ENCODE assay signal across 1 cellular context in the genomic region with DNA sequence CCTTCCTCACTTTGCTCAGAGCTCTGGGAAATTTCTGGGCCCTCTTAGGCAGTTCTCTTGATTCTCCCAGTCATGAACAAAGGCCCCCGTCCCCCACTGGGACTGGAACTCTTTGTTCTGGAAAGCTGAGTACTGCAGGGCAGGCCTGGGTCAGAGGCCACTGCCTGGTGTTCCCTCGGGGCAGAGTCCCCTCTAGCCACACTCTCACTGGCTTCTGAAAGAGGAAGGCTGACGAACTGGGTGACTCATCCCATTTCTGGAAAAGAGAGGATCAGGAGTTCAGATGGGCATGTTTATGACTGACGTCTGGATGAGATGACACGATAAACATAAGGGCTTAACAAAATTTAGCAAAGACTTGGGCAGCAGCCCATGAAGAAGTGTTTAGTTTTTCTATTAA.
TF ChIP-seq lines count a peak whose summit lies in the region.

No MANE protein-coding gene starts in this region.

TF ChIP-seq in K562, 482 proteins besides CTCF, POLR2A, EP300 and RAD21 (continued from another document and continues in another):
- TF ChIP-seq, protein P1, sequence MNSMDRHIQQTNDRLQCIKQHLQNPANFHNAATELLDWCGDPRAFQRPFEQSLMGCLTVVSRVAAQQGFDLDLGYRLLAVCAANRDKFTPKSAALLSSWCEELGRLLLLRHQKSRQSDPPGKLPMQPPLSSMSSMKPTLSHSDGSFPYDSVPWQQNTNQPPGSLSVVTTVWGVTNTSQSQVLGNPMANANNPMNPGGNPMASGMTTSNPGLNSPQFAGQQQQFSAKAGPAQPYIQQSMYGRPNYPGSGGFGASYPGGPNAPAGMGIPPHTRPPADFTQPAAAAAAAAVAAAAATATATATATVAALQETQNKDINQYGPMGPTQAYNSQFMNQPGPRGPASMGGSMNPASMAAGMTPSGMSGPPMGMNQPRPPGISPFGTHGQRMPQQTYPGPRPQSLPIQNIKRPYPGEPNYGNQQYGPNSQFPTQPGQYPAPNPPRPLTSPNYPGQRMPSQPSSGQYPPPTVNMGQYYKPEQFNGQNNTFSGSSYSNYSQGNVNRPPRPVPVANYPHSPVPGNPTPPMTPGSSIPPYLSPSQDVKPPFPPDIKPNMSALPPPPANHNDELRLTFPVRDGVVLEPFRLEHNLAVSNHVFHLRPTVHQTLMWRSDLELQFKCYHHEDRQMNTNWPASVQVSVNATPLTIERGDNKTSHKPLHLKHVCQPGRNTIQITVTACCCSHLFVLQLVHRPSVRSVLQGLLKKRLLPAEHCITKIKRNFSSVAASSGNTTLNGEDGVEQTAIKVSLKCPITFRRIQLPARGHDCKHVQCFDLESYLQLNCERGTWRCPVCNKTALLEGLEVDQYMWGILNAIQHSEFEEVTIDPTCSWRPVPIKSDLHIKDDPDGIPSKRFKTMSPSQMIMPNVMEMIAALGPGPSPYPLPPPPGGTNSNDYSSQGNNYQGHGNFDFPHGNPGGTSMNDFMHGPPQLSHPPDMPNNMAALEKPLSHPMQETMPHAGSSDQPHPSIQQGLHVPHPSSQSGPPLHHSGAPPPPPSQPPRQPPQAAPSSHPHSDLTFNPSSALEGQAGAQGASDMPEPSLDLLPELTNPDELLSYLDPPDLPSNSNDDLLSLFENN (IDR thresholded peaks at IDR 0.05; ENCODE audit: low read depth in 2 of 2, low read length in 2 of 2): no peak
- TF ChIP-seq, protein P2, sequence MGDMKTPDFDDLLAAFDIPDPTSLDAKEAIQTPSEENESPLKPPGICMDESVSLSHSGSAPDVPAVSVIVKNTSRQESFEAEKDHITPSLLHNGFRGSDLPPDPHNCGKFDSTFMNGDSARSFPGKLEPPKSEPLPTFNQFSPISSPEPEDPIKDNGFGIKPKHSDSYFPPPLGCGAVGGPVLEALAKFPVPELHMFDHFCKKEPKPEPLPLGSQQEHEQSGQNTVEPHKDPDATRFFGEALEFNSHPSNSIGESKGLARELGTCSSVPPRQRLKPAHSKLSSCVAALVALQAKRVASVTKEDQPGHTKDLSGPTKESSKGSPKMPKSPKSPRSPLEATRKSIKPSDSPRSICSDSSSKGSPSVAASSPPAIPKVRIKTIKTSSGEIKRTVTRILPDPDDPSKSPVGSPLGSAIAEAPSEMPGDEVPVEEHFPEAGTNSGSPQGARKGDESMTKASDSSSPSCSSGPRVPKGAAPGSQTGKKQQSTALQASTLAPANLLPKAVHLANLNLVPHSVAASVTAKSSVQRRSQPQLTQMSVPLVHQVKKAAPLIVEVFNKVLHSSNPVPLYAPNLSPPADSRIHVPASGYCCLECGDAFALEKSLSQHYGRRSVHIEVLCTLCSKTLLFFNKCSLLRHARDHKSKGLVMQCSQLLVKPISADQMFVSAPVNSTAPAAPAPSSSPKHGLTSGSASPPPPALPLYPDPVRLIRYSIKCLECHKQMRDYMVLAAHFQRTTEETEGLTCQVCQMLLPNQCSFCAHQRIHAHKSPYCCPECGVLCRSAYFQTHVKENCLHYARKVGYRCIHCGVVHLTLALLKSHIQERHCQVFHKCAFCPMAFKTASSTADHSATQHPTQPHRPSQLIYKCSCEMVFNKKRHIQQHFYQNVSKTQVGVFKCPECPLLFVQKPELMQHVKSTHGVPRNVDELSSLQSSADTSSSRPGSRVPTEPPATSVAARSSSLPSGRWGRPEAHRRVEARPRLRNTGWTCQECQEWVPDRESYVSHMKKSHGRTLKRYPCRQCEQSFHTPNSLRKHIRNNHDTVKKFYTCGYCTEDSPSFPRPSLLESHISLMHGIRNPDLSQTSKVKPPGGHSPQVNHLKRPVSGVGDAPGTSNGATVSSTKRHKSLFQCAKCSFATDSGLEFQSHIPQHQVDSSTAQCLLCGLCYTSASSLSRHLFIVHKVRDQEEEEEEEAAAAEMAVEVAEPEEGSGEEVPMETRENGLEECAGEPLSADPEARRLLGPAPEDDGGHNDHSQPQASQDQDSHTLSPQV (IDR thresholded peaks at IDR 0.05): peak; percentile 38; the same call in 1 of the 2 replicates
- TF ChIP-seq ETV5 (CRISPR knock-in tag; IDR thresholded peaks at IDR 0.05; ENCODE audit: low read depth): no peak
- TF ChIP-seq XRCC5 (IDR thresholded peaks at IDR 0.05; ENCODE audit: low read depth, low read length): no peak
- TF ChIP-seq, protein P3, sequence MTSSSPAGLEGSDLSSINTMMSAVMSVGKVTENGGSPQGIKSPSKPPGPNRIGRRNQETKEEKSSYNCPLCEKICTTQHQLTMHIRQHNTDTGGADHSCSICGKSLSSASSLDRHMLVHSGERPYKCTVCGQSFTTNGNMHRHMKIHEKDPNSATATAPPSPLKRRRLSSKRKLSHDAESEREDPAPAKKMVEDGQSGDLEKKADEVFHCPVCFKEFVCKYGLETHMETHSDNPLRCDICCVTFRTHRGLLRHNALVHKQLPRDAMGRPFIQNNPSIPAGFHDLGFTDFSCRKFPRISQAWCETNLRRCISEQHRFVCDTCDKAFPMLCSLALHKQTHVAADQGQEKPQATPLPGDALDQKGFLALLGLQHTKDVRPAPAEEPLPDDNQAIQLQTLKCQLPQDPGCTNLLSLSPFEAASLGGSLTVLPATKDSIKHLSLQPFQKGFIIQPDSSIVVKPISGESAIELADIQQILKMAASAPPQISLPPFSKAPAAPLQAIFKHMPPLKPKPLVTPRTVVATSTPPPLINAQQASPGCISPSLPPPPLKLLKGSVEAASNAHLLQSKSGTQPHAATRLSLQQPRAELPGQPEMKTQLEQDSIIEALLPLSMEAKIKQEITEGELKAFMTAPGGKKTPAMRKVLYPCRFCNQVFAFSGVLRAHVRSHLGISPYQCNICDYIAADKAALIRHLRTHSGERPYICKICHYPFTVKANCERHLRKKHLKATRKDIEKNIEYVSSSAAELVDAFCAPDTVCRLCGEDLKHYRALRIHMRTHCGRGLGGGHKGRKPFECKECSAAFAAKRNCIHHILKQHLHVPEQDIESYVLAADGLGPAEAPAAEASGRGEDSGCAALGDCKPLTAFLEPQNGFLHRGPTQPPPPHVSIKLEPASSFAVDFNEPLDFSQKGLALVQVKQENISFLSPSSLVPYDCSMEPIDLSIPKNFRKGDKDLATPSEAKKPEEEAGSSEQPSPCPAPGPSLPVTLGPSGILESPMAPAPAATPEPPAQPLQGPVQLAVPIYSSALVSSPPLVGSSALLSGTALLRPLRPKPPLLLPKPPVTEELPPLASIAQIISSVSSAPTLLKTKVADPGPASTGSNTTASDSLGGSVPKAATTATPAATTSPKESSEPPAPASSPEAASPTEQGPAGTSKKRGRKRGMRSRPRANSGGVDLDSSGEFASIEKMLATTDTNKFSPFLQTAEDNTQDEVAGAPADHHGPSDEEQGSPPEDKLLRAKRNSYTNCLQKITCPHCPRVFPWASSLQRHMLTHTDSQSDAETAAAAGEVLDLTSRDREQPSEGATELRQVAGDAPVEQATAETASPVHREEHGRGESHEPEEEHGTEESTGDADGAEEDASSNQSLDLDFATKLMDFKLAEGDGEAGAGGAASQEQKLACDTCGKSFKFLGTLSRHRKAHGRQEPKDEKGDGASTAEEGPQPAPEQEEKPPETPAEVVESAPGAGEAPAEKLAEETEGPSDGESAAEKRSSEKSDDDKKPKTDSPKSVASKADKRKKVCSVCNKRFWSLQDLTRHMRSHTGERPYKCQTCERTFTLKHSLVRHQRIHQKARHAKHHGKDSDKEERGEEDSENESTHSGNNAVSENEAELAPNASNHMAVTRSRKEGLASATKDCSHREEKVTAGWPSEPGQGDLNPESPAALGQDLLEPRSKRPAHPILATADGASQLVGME (CRISPR knock-in tag; IDR thresholded peaks at IDR 0.05): no peak
- no peak for TF ChIP-seq KLF13 (tag; IDR thresholded peaks at IDR 0.05; ENCODE audit: borderline replicate concordance, low read depth)
- TF ChIP-seq ZNF444 (CRISPR knock-in tag; IDR thresholded peaks at IDR 0.05): no peak
- TF ChIP-seq MEF2D (tag; conservative IDR thresholded peaks at IDR 0.05; ENCODE audit: low read depth): no peak
- no peak for TF ChIP-seq U2AF2 (optimal IDR thresholded peaks at IDR 0.05; ENCODE audit: low read depth, low read length)
- no peak for TF ChIP-seq ZNF3 (CRISPR knock-in tag; IDR thresholded peaks at IDR 0.05)
- no peak for TF ChIP-seq ZKSCAN3 (CRISPR knock-in tag; IDR thresholded peaks at IDR 0.05)
- TF ChIP-seq, protein P4, sequence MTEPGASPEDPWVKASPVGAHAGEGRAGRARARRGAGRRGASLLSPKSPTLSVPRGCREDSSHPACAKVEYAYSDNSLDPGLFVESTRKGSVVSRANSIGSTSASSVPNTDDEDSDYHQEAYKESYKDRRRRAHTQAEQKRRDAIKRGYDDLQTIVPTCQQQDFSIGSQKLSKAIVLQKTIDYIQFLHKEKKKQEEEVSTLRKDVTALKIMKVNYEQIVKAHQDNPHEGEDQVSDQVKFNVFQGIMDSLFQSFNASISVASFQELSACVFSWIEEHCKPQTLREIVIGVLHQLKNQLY (CRISPR knock-in tag; conservative IDR thresholded peaks at IDR 0.05): no peak
- TF ChIP-seq FOS (IDR thresholded peaks at IDR 0.05; ENCODE audit: extremely low read depth, insufficient read length): peak; percentile 28
- no peak for TF ChIP-seq KAT7 (CRISPR knock-in tag; IDR thresholded peaks at IDR 0.05; ENCODE audit: borderline replicate concordance)
- no peak for TF ChIP-seq MTA2 (IDR thresholded peaks at IDR 0.05; ENCODE audit: low read depth)
- no peak for TF ChIP-seq NCOA6 (IDR thresholded peaks at IDR 0.05)
- TF ChIP-seq ZNF175 (CRISPR knock-in tag; IDR thresholded peaks at IDR 0.05; ENCODE audit: low read depth): 0 out of 2 replicates have a peak, but pooled peaks have one; percentile 41
- TF ChIP-seq TEAD1 (CRISPR knock-in tag; IDR thresholded peaks at IDR 0.05): no peak
- no peak for TF ChIP-seq MED1 (CRISPR knock-in tag; IDR thresholded peaks at IDR 0.05; ENCODE audit: borderline replicate concordance)
- TF ChIP-seq JUN (IDR thresholded peaks at IDR 0.05; ENCODE audit: borderline replicate concordance, low read depth, low read length): peak; percentile 88
- no peak for TF ChIP-seq JUN (CRISPR knock-in tag; IDR thresholded peaks at IDR 0.05; ENCODE audit: borderline replicate concordance)
- peak; percentile 64; the same call in 1 of the 2 replicates for TF ChIP-seq SMARCE1 (IDR thresholded peaks at IDR 0.05)
- TF ChIP-seq MEF2A (IDR thresholded peaks at IDR 0.05; ENCODE audit: control insufficient read depth, low read depth, low read length): no peak
- no peak for TF ChIP-seq EWSR1 (IDR thresholded peaks at IDR 0.05; ENCODE audit: borderline replicate concordance, low read depth, partially characterized antibody)
- TF ChIP-seq SPI1 (IDR thresholded peaks at IDR 0.05; ENCODE audit: borderline replicate concordance, low read depth, low read length): peak; percentile 76; the same call in 1 of the 2 replicates
- 0 out of 2 replicates have a peak, but pooled peaks have one; percentile 22 for TF ChIP-seq CTBP1 (IDR thresholded peaks at IDR 0.05; ENCODE audit: borderline replicate concordance)
- TF ChIP-seq SAFB (IDR thresholded peaks at IDR 0.05; ENCODE audit: borderline replicate concordance, low read depth, low read length): no peak
- TF ChIP-seq STAT5A (IDR thresholded peaks at IDR 0.05; ENCODE audit: borderline replicate concordance, low read length): no peak
- TF ChIP-seq YY1 (IDR thresholded peaks at IDR 0.05; ENCODE audit: borderline replicate concordance in 1 of 3, control insufficient read depth in 1 of 3, extremely low read depth in 1 of 3, insufficient read depth in 3 of 3, insufficient read length in 1 of 3, insufficient replicate concordance in 2 of 3, low read depth in 1 of 3, low read length in 2 of 3): no peak
- TF ChIP-seq, protein P5, sequence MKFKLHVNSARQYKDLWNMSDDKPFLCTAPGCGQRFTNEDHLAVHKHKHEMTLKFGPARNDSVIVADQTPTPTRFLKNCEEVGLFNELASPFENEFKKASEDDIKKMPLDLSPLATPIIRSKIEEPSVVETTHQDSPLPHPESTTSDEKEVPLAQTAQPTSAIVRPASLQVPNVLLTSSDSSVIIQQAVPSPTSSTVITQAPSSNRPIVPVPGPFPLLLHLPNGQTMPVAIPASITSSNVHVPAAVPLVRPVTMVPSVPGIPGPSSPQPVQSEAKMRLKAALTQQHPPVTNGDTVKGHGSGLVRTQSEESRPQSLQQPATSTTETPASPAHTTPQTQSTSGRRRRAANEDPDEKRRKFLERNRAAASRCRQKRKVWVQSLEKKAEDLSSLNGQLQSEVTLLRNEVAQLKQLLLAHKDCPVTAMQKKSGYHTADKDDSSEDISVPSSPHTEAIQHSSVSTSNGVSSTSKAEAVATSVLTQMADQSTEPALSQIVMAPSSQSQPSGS (CRISPR knock-in tag; IDR thresholded peaks at IDR 0.05): no peak
- TF ChIP-seq, protein P6, sequence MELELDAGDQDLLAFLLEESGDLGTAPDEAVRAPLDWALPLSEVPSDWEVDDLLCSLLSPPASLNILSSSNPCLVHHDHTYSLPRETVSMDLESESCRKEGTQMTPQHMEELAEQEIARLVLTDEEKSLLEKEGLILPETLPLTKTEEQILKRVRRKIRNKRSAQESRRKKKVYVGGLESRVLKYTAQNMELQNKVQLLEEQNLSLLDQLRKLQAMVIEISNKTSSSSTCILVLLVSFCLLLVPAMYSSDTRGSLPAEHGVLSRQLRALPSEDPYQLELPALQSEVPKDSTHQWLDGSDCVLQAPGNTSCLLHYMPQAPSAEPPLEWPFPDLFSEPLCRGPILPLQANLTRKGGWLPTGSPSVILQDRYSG (tag; conservative IDR thresholded peaks at IDR 0.05; ENCODE audit: low read depth): no peak
- TF ChIP-seq, protein P7, sequence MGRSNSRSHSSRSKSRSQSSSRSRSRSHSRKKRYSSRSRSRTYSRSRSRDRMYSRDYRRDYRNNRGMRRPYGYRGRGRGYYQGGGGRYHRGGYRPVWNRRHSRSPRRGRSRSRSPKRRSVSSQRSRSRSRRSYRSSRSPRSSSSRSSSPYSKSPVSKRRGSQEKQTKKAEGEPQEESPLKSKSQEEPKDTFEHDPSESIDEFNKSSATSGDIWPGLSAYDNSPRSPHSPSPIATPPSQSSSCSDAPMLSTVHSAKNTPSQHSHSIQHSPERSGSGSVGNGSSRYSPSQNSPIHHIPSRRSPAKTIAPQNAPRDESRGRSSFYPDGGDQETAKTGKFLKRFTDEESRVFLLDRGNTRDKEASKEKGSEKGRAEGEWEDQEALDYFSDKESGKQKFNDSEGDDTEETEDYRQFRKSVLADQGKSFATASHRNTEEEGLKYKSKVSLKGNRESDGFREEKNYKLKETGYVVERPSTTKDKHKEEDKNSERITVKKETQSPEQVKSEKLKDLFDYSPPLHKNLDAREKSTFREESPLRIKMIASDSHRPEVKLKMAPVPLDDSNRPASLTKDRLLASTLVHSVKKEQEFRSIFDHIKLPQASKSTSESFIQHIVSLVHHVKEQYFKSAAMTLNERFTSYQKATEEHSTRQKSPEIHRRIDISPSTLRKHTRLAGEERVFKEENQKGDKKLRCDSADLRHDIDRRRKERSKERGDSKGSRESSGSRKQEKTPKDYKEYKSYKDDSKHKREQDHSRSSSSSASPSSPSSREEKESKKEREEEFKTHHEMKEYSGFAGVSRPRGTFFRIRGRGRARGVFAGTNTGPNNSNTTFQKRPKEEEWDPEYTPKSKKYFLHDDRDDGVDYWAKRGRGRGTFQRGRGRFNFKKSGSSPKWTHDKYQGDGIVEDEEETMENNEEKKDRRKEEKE (IDR thresholded peaks at IDR 0.05; ENCODE audit: borderline replicate concordance in 1 of 2, control insufficient read depth in 1 of 2, low read depth in 2 of 2, low read length in 1 of 2): no peak
